18 cellular contexts compared by ENCODE assay signal in genomic region chr22:49106136-49106930, GRCh38.
A peak's percentile ranks its signal among the peaks of the same experiment; 100 is the strongest.
DNase-seq lines count a peak whose midpoint lies in the region; FAIRE-seq and TF ChIP-seq lines count a peak whose summit lies in the region.
"Had no signal": no experiment of that assay in that cellular context is flagged by ENCODE, and none has a peak within 500 bp of the region (broad histone marks: within the 10 kb centered on the region; RNA-seq: fewer than 3 reads in every experiment).

No MANE protein-coding gene starts in this region.

- no peaks in the 10 kb centered on the region for H3K79me2 ChIP-seq in H1 (ENCODE audit: control insufficient read depth in 1 of 2, insufficient read depth in 2 of 2, low read length in 2 of 2)
- H3K79me2 ChIP-seq in osteoblast (ENCODE audit: insufficient read depth, low read length), result no peaks in the 10 kb centered on the region

- H3K23me2 ChIP-seq in H1 (ENCODE audit: low read depth, low read length), result peaks cover 2% of the 10 kb centered on the region; the same call in 1 of the 2 replicates

- H2BK12ac ChIP-seq in H1 (ENCODE audit: low read depth, low read length), result no peak overlapping the region

- CTCF ChIA-PET in HEK293 (lab: Yijun Ruan, JAX) (interaction anchor here (1.5 kb wide), 1 partner anchor 199 kb away, joined by 5 read pairs; no protein-coding TSS in a partner anchor), H1 (lab: Charles Lee; ENCODE audit: partially characterized antibody) (interaction anchor here (1.2 to 2.1 kb wide), 3 partner anchors 9 to 16 kb away, joined by 3 to 5 read pairs (median 4); no protein-coding TSS in a partner anchor)

- H3K4me2 ChIP-seq in H1 (ENCODE audit: insufficient read depth in 1 of 2, low read depth in 2 of 2, low read length in 2 of 2) (no peak overlapping the region), osteoblast (ENCODE audit: insufficient read depth, low read length) (no peak overlapping the region)
- H3K4me2 ChIP-seq: KMS-11 had no signal

- TF ChIP-seq CTCF in HEK293 (tag by site-specific recombination; IDR thresholded peaks at IDR 0.05) (no peak), H1 (IDR thresholded peaks at IDR 0.05; ENCODE audit: control extremely low read depth in 1 of 3, insufficient read depth in 1 of 3, low read depth in 1 of 3, low read length in 3 of 3) (no peak), osteoblast (IDR thresholded peaks at IDR 0.05; ENCODE audit: extremely low read depth, low read depth, low read length) (no peak), esophagus squamous epithelium (IDR thresholded peaks at IDR 0.05) (no peak)

- H3K79me1 ChIP-seq in H1 (ENCODE audit: low read depth, low read length), result no peaks in the 10 kb centered on the region

- H4K91ac ChIP-seq in H1 (replicated peaks; ENCODE audit: insufficient read length, low read length), result no peak overlapping the region

- peak overlapping the region; percentile 46; the same call in 1 of the 2 replicates for H4K8ac ChIP-seq in H1 (ENCODE audit: extremely low read depth, insufficient read depth, low read length)

- H2BK15ac ChIP-seq in H1 (ENCODE audit: low read length), result no peak overlapping the region

- TF ChIP-seq RAD21 in H1 (IDR thresholded peaks at IDR 0.05 in 1 of 2, conservative IDR thresholded peaks at IDR 0.05 in 1 of 2; ENCODE audit: low read depth in 2 of 2, low read length in 2 of 2), result no peak

- FAIRE-seq in H1 (lab: Jason Lieb, UNC), result no peak
- FAIRE-seq: G401.6 had no signal

- TF ChIP-seq POLR2A in H1 (IDR thresholded peaks at IDR 0.05; ENCODE audit: control extremely low read depth in 1 of 2, low read depth in 2 of 2, low read length in 2 of 2), result no peak
- TF ChIP-seq POLR2A in esophagus squamous epithelium (IDR thresholded peaks at IDR 0.05), result no peak

- no peak overlapping the region for H3K4me3 ChIP-seq in HEK293 (ENCODE audit: low read depth, low read length)
- H3K4me3 ChIP-seq in H1 (ENCODE audit: extremely low read depth in 1 of 4, insufficient read depth in 2 of 4, low read depth in 3 of 4, low read length in 4 of 4), result no peak overlapping the region
- H3K4me3 ChIP-seq in osteoblast (ENCODE audit: insufficient read depth, low read length), result no peak overlapping the region
- H3K4me3 ChIP-seq in esophagus squamous epithelium, result no peak overlapping the region

- WGBS in H1 (ENCODE audit: extremely low coverage in 1 of 2, insufficient coverage in 1 of 2, insufficient read length in 1 of 2, insufficient replicate concordance in 2 of 2, low coverage in 1 of 2, low lambda C conversion rate in 2 of 2, missing lambda C conversion rate in 1 of 2), 2 experiments, result 88% methylated on average over 12 of the region's 13 CpGs; no CpG with 5 or more reads in 1 of the 2 experiments
- 76 to 87% methylated on average over 5 to 7 of the region's 13 CpGs for WGBS in esophagus squamous epithelium, 2 donors

- no peak overlapping the region for H4K5ac ChIP-seq in H1 (ENCODE audit: insufficient read length, low read depth, low read length)

- POLR2A ChIA-PET in HEK293 (lab: Yijun Ruan, JAX) (no interaction called here), H1 (lab: Charles Lee; ENCODE audit: partially characterized antibody) (interaction anchor here (1.2 kb wide), 1 partner anchor 164 kb away, joined by 3 read pairs; no protein-coding TSS in a partner anchor)

- peak; percentile 77 for DNase-seq in NCI-H146 (lab: John Stamatoyannopoulos, UW)
- no peak for DNase-seq in NCI-H146 treated with DMSO at 0.1 percent for 48 hours (lab: John Stamatoyannopoulos, UW; ENCODE audit: unreplicated experiment)
- no peak for DNase-seq in H1 (ENCODE audit: low read depth in 1 of 2, low spot score in 2 of 2)
- DNase-seq in osteoblast (ENCODE audit: insufficient read length, low spot score, missing footprints), result peak; percentile 46
- no peak for DNase-seq in foreskin melanocyte
- no peak for DNase-seq in esophagus squamous epithelium (lab: John Stamatoyannopoulos, UW)
- no peak for DNase-seq in G401 (ENCODE audit: low spot score)
- DNase-seq: Calu3; CD4-positive, CD25-positive, alpha-beta regulatory T cell; H9; MV-4-11; NCI-H1417 treated with DMSO at 0.1 percent for 48 hours; OCI-M1; Right ventricle myocardium superior had no signal

- H3K4me1 ChIP-seq in HEK293 (ENCODE audit: control insufficient read depth, insufficient read depth, low read length), result no peaks in the 10 kb centered on the region
- no peaks in the 10 kb centered on the region for H3K4me1 ChIP-seq in H1 (replicated peaks in 1 of 4; ENCODE audit: control insufficient read depth in 3 of 4, insufficient read depth in 4 of 4, low read length in 3 of 4)
- H3K4me1 ChIP-seq in osteoblast (ENCODE audit: insufficient read depth, low read length), result no peaks in the 10 kb centered on the region
- H3K4me1 ChIP-seq in esophagus squamous epithelium, result no peaks in the 10 kb centered on the region

- no peak for TF ChIP-seq EP300 in H1 (IDR thresholded peaks at IDR 0.05; ENCODE audit: borderline replicate concordance in 1 of 2, low read depth in 2 of 2, low read length in 2 of 2)

- H2BK20ac ChIP-seq in H1 (ENCODE audit: low read length), result no peak overlapping the region

- no peak overlapping the region for H2BK5ac ChIP-seq in H1 (ENCODE audit: low read depth, low read length)

- no peak overlapping the region for H3K4ac ChIP-seq in H1 (replicated peaks; ENCODE audit: insufficient read length, low read depth, low read length)

- no peak overlapping the region for H2AK5ac ChIP-seq in H1 (ENCODE audit: low read depth, low read length)

- H3K23ac ChIP-seq in H1 (ENCODE audit: insufficient read length), result no peak overlapping the region

- H3K36me3 ChIP-seq in HEK293 (ENCODE audit: control insufficient read depth in 2 of 2, insufficient read depth in 1 of 2, low read length in 2 of 2) (no peaks in the 10 kb centered on the region), H1 (ENCODE audit: control insufficient read depth in 2 of 4, insufficient read depth in 4 of 4, low read length in 3 of 4) (no peaks in the 10 kb centered on the region), osteoblast (ENCODE audit: insufficient read depth, low read length) (no peaks in the 10 kb centered on the region), esophagus squamous epithelium (no peaks in the 10 kb centered on the region)

- in situ Hi-C loops in G401 (cut with HindIII; ENCODE audit: low sequenced_read_pairs), result no loop called here

- H3K27me3 ChIP-seq in H1 (replicated peaks in 1 of 4; ENCODE audit: control insufficient read depth in 3 of 4, extremely low read depth in 1 of 4, insufficient read depth in 3 of 4, low read length in 3 of 4) (no peaks in the 10 kb centered on the region), osteoblast (ENCODE audit: insufficient read depth, low read length) (no peaks in the 10 kb centered on the region), esophagus squamous epithelium (peaks cover 0 to 76% (median 0%) of the 10 kb centered on the region in 4 donors)

- H3K9ac ChIP-seq in H1 (replicated peaks in 1 of 4; ENCODE audit: extremely low read depth in 1 of 4, low read depth in 3 of 4, low read length in 3 of 4), result no peak overlapping the region
- H3K9ac ChIP-seq: KMS-11 had no signal

- H3K27ac ChIP-seq in HEK293 (ENCODE audit: extremely low read depth, low read depth, low read length) (no peak overlapping the region), H1 (ENCODE audit: low read depth, low read length) (no peak overlapping the region), osteoblast (ENCODE audit: low read depth, low read length) (no peak overlapping the region), esophagus squamous epithelium (no peak overlapping the region)
- H3K27ac ChIP-seq: HL-60, KMS-11 had no signal

- no peak overlapping the region for H3K14ac ChIP-seq in H1 (ENCODE audit: insufficient read length)

- no peak overlapping the region for H2BK120ac ChIP-seq in H1 (replicated peaks; ENCODE audit: low read depth, low read length)

- intact Hi-C loops in esophagus squamous epithelium (cut with DNase I), result no loop called here

- H3K56ac ChIP-seq in H1 (replicated peaks; ENCODE audit: insufficient read length, low read depth, low read length), result no peak overlapping the region

- H4K20me1 ChIP-seq in H1 (replicated peaks in 1 of 2; ENCODE audit: control insufficient read depth in 1 of 2, insufficient read depth in 2 of 2, low read length in 2 of 2) (peaks cover 0 to 2% of the 10 kb centered on the region in 2 experiments), osteoblast (ENCODE audit: insufficient read depth, low read length) (no peaks in the 10 kb centered on the region)

- H2AFZ ChIP-seq in H1 (ENCODE audit: low read length) (no peak overlapping the region), osteoblast (ENCODE audit: low read length) (no peak overlapping the region)

- H3K9me3 ChIP-seq in HEK293 (ENCODE audit: control insufficient read depth, insufficient read depth, low read depth, low read length) (no peaks in the 10 kb centered on the region), H1 (ENCODE audit: insufficient read depth in 2 of 2, low read depth in 1 of 2, low read length in 1 of 2) (no peaks in the 10 kb centered on the region), osteoblast (ENCODE audit: low read depth, low read length) (peaks cover 4% of the 10 kb centered on the region), esophagus squamous epithelium (no peaks in the 10 kb centered on the region)

- no peak overlapping the region for H3K18ac ChIP-seq in H1 (ENCODE audit: extremely low read depth, low read length)

TF ChIP-seq in HEK293, 187 proteins besides CTCF, POLR2A, EP300 and RAD21:
- TF ChIP-seq ZIC2 (tag by site-specific recombination; IDR thresholded peaks at IDR 0.05) (peak; percentile 82), ZNF624 (tag by site-specific recombination; IDR thresholded peaks at IDR 0.05) (no peak)

TF ChIP-seq in H1, 55 proteins besides CTCF, POLR2A, EP300 and RAD21 (continues in another document):
- TF ChIP-seq RBBP5 (IDR thresholded peaks at IDR 0.05; ENCODE audit: borderline replicate concordance, low read depth, low read length) (no peak), SP4 (IDR thresholded peaks at IDR 0.05; ENCODE audit: low read length) (no peak), GABPA (IDR thresholded peaks at IDR 0.05; ENCODE audit: borderline replicate concordance, insufficient read depth, low read length) (no peak), CEBPB (IDR thresholded peaks at IDR 0.05; ENCODE audit: low read depth, low read length) (no peak), CREB1 (IDR thresholded peaks at IDR 0.05) (no peak), BCL11A (IDR thresholded peaks at IDR 0.05; ENCODE audit: low read depth in 2 of 2, low read length in 2 of 2) (no peak), NRF1 (IDR thresholded peaks at IDR 0.05; ENCODE audit: low read depth, low read length) (no peak), EZH2 (IDR thresholded peaks at IDR 0.05; ENCODE audit: low read depth, low read length, severe bottlenecking) (no peak), TAF7 (optimal IDR thresholded peaks at IDR 0.05; ENCODE audit: borderline replicate concordance, low read depth, low read length) (no peak), SIN3A (conservative IDR thresholded peaks at IDR 0.05 in 1 of 2, IDR thresholded peaks at IDR 0.05 in 1 of 2; ENCODE audit: low read depth in 1 of 2, low read length in 2 of 2) (no peak), RXRA (IDR thresholded peaks at IDR 0.05; ENCODE audit: insufficient read depth, low read depth, low read length) (no peak), KDM5A (IDR thresholded peaks at IDR 0.05; ENCODE audit: low read length) (no peak)

Comparison
In these comparisons a context has a peak if more than half of its experiments do, and no peak if none do; other contexts are left out.
1. DNase-seq: peak in NCI-H146 (single experiment) and osteoblast (single experiment); none in NCI-H146 treated with DMSO at 0.1 percent for 48 hours (single experiment), H1 (0 of 2), foreskin melanocyte (single experiment), esophagus squamous epithelium (single experiment) and G401 (single experiment).